Comparison of ENCODE assay signal across 13 cellular contexts in the genomic region with DNA sequence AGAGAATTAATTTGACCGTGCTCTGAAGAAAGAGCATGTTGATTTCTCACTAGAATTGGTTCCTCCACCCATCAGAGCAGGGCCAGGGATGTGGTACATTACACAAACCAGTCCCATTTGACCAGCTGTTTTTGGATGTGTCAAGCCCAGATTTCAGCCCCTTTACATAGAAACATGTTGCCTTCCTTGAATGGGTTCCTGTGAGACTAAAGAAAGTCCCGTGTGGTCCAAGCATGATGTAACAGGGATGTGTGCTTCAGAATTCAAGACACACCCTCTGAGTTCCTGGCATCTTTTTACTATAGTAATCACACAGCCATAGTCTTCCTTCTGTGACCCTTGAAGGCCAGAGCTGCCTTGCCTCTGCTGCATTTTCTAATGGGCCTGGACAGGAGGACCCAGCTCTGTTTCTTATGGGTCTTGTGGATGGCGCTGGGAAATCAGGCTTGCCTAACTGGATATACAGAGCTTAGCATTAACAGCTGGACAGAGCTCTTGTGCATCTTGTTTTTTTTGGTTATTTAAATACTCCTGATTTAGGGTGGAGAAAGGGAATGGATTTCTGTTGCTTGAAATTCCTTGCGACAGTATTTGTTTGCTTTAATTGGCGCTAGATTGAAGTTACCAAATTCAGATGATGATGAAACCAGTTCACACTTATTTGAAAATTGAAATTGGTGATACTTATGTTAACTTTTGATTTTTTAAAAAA.
DNase-seq lines count a peak whose midpoint lies in the region; ATAC-seq and TF ChIP-seq lines count a peak whose summit lies in the region.
"Had no signal": no experiment of that assay in that cellular context is flagged by ENCODE, and none has a peak within 500 bp of the region (broad histone marks: within the 10 kb centered on the region; RNA-seq: fewer than 3 reads in every experiment).

No MANE protein-coding gene starts in this region.

- intact Hi-C loops in ascending aorta (cut with DNase I) = no loop called here

- H3K4me3 Mint-ChIP-seq in nephron progenitor cell = no peak overlapping the region
- H3K4me3 Mint-ChIP-seq: CD8-positive, alpha-beta T cell had no signal

- DNase-seq in ascending aorta (ENCODE audit: low spot score in 2 of 2) (peak in 1 of 2 donors; percentile 69), fibroblast of villous mesenchyme (ENCODE audit: low read depth) (peak; percentile 49), nephron progenitor cell (no peak), OCI-M2 (lab: John Stamatoyannopoulos, UW; ENCODE audit: unreplicated experiment) (no peak)
- no peak for DNase-seq in activated CD8-positive, alpha-beta memory T cell treated with anti-CD3 and anti-CD28 coated beads, Interleukin-2, amount 50 U/mL, for 48 hours
- DNase-seq: activated CD4-positive, alpha-beta T cell treated with anti-CD3 and anti-CD28 coated beads for 48 hours; activated T-cell treated with anti-CD3 and anti-CD28 coated beads, Interleukin-2, amount 50 U/mL, for 48 hours; CD8-positive, alpha-beta T cell; KG1; NCI-H1436 treated with DMSO at 0.1 percent for 48 hours; NCI-H526 treated with DMSO at 0.1 percent for 48 hours had no signal

- H3K36me3 ChIP-seq in ascending aorta (no peaks in the 10 kb centered on the region), urinary bladder (ENCODE audit: insufficient read depth) (no peaks in the 10 kb centered on the region)

- peaks cover 40% of the 10 kb centered on the region for H3K4me1 Mint-ChIP-seq in nephron progenitor cell

- no peak overlapping the region for H3K4me3 ChIP-seq in ascending aorta
- no peak overlapping the region for H3K4me3 ChIP-seq in fibroblast of villous mesenchyme (ENCODE audit: low read depth, low read length)
- no peak overlapping the region for H3K4me3 ChIP-seq in urinary bladder (ENCODE audit: low read depth, low read length)

- peak overlapping the region; percentile 70 for H3K27ac Mint-ChIP-seq in nephron progenitor cell
- H3K27ac Mint-ChIP-seq: CD8-positive, alpha-beta T cell had no signal

- no peak for TF ChIP-seq CTCF in ascending aorta (IDR thresholded peaks at IDR 0.05)
- TF ChIP-seq CTCF in fibroblast of villous mesenchyme (IDR thresholded peaks at IDR 0.05; ENCODE audit: insufficient read depth, low read depth, low read length) = no peak
- TF ChIP-seq CTCF in nephron progenitor cell (IDR thresholded peaks at IDR 0.05) = no peak

- peaks cover 34% of the 10 kb centered on the region for H3K36me3 Mint-ChIP-seq in nephron progenitor cell (ENCODE audit: low read depth)

- 57% methylated on average over 5 of the region's 5 CpGs for WGBS in urinary bladder

- peaks cover 5 to 6% of the 10 kb centered on the region in 2 donors for H3K9me3 ChIP-seq in ascending aorta

- no peaks in the 10 kb centered on the region for H3K27me3 Mint-ChIP-seq in nephron progenitor cell (ENCODE audit: low read depth, poor library complexity)

- H3K27ac ChIP-seq in ascending aorta = peak overlapping the region; percentile 48 to 61
- H3K27ac ChIP-seq in urinary bladder (ENCODE audit: low read depth) = peak overlapping the region; percentile 6

- H3K4me1 ChIP-seq in ascending aorta = peaks cover 0 to 3% of the 10 kb centered on the region in 2 donors
- H3K4me1 ChIP-seq in urinary bladder (ENCODE audit: insufficient read depth) = no peaks in the 10 kb centered on the region

- H3K9me3 Mint-ChIP-seq in nephron progenitor cell = peaks cover 34% of the 10 kb centered on the region

- no peaks in the 10 kb centered on the region for H3K27me3 ChIP-seq in ascending aorta

- ATAC-seq in GM18502 (IDR thresholded peaks at IDR 0.05; ENCODE audit: poor library complexity, unreplicated experiment) = no peak
- ATAC-seq: CD8-positive, alpha-beta T cell had no signal
